ENCODE assay signal across 1 cellular context in the genomic region with DNA sequence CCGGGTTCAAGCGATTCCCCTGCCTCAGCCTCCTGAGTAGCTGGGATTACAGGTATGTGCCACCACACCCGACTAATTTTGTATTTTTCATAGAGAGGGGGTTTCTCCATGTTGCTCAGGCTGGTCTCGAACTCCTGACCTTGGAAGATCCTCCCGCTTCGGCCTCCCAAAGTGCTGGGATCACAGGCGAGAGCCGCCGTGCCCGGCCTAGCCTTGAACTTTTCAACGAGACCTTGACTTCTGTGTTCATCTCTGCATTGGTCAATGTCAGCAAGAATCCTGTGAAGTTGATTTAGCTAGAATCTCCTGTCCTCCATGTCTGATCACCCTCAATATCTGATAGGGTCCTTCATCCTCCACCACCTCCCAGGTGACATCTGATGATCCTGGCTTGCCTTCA.
TF ChIP-seq lines count a peak whose summit lies in the region.

No MANE protein-coding gene starts in this region.

TF ChIP-seq in HepG2, 621 proteins besides CTCF, POLR2A, EP300 and RAD21:
- TF ChIP-seq, protein P1, sequence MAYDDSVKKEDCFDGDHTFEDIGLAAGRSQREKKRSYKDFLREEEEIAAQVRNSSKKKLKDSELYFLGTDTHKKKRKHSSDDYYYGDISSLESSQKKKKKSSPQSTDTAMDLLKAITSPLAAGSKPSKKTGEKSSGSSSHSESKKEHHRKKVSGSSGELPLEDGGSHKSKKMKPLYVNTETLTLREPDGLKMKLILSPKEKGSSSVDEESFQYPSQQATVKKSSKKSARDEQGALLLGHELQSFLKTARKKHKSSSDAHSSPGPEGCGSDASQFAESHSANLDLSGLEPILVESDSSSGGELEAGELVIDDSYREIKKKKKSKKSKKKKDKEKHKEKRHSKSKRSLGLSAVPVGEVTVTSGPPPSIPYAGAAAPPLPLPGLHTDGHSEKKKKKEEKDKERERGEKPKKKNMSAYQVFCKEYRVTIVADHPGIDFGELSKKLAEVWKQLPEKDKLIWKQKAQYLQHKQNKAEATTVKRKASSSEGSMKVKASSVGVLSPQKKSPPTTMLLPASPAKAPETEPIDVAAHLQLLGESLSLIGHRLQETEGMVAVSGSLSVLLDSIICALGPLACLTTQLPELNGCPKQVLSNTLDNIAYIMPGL (CRISPR knock-in tag; IDR thresholded peaks at IDR 0.05; ENCODE audit: borderline replicate concordance in 1 of 2, low read depth in 1 of 2): no peak
- TF ChIP-seq RARA (CRISPR knock-in tag; IDR thresholded peaks at IDR 0.05) (peak; percentile 75), GLI4 (CRISPR knock-in tag; IDR thresholded peaks at IDR 0.05; ENCODE audit: borderline replicate concordance) (no peak), RNF2 (conservative IDR thresholded peaks at IDR 0.05; ENCODE audit: low read depth) (no peak), SAFB2 (CRISPR knock-in tag; IDR thresholded peaks at IDR 0.05; ENCODE audit: borderline replicate concordance, low read depth) (no peak), ZNF670 (CRISPR knock-in tag; IDR thresholded peaks at IDR 0.05; ENCODE audit: borderline replicate concordance) (no peak), RXRA (CRISPR knock-in tag; IDR thresholded peaks at IDR 0.05) (peak; percentile 57; the same call in 1 of the 2 replicates), ZNF543 (CRISPR knock-in tag; IDR thresholded peaks at IDR 0.05) (no peak), CEBPG (CRISPR knock-in tag; IDR thresholded peaks at IDR 0.05) (no peak), SSRP1 (CRISPR knock-in tag; IDR thresholded peaks at IDR 0.05) (no peak), GATA4 (IDR thresholded peaks at IDR 0.05; ENCODE audit: borderline replicate concordance, low read depth) (no peak), ZNF3 (CRISPR knock-in tag; IDR thresholded peaks at IDR 0.05) (no peak), ZNF101 (CRISPR knock-in tag; IDR thresholded peaks at IDR 0.05; ENCODE audit: borderline replicate concordance, low read depth) (no peak), TBL1XR1 (IDR thresholded peaks at IDR 0.05; ENCODE audit: borderline replicate concordance, low read length, partially characterized antibody) (no peak), AGO1 (IDR thresholded peaks at IDR 0.05; ENCODE audit: low read depth, low read length, poor library complexity, severe bottlenecking) (no peak), ATAD3A (CRISPR knock-in tag; IDR thresholded peaks at IDR 0.05) (no peak), SMAD3 (CRISPR knock-in tag; IDR thresholded peaks at IDR 0.05) (no peak), RFXANK (CRISPR knock-in tag; IDR thresholded peaks at IDR 0.05) (no peak), NBN (conservative IDR thresholded peaks at IDR 0.05) (no peak)
- TF ChIP-seq, protein P2, sequence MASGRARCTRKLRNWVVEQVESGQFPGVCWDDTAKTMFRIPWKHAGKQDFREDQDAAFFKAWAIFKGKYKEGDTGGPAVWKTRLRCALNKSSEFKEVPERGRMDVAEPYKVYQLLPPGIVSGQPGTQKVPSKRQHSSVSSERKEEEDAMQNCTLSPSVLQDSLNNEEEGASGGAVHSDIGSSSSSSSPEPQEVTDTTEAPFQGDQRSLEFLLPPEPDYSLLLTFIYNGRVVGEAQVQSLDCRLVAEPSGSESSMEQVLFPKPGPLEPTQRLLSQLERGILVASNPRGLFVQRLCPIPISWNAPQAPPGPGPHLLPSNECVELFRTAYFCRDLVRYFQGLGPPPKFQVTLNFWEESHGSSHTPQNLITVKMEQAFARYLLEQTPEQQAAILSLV (CRISPR knock-in tag; IDR thresholded peaks at IDR 0.05; ENCODE audit: borderline replicate concordance): no peak
- TF ChIP-seq, protein P3, sequence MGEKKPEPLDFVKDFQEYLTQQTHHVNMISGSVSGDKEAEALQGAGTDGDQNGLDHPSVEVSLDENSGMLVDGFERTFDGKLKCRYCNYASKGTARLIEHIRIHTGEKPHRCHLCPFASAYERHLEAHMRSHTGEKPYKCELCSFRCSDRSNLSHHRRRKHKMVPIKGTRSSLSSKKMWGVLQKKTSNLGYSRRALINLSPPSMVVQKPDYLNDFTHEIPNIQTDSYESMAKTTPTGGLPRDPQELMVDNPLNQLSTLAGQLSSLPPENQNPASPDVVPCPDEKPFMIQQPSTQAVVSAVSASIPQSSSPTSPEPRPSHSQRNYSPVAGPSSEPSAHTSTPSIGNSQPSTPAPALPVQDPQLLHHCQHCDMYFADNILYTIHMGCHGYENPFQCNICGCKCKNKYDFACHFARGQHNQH (CRISPR knock-in tag; IDR thresholded peaks at IDR 0.05): no peak
- TF ChIP-seq, protein P4, sequence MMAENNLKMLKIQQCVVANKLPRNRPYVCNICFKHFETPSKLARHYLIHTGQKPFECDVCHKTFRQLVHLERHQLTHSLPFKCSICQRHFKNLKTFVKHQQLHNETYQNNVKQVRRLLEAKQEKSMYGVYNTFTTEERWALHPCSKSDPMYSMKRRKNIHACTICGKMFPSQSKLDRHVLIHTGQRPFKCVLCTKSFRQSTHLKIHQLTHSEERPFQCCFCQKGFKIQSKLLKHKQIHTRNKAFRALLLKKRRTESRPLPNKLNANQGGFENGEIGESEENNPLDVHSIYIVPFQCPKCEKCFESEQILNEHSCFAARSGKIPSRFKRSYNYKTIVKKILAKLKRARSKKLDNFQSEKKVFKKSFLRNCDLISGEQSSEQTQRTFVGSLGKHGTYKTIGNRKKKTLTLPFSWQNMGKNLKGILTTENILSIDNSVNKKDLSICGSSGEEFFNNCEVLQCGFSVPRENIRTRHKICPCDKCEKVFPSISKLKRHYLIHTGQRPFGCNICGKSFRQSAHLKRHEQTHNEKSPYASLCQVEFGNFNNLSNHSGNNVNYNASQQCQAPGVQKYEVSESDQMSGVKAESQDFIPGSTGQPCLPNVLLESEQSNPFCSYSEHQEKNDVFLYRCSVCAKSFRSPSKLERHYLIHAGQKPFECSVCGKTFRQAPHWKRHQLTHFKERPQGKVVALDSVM (CRISPR knock-in tag; IDR thresholded peaks at IDR 0.05): peak; percentile 38; the same call in 1 of the 2 replicates
- TF ChIP-seq, protein P5, sequence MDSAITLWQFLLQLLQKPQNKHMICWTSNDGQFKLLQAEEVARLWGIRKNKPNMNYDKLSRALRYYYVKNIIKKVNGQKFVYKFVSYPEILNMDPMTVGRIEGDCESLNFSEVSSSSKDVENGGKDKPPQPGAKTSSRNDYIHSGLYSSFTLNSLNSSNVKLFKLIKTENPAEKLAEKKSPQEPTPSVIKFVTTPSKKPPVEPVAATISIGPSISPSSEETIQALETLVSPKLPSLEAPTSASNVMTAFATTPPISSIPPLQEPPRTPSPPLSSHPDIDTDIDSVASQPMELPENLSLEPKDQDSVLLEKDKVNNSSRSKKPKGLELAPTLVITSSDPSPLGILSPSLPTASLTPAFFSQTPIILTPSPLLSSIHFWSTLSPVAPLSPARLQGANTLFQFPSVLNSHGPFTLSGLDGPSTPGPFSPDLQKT (CRISPR knock-in tag; IDR thresholded peaks at IDR 0.05; ENCODE audit: borderline replicate concordance): no peak
- TF ChIP-seq, protein P6, sequence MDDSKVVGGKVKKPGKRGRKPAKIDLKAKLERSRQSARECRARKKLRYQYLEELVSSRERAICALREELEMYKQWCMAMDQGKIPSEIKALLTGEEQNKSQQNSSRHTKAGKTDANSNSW (CRISPR knock-in tag; IDR thresholded peaks at IDR 0.05; ENCODE audit: borderline replicate concordance): no peak
- TF ChIP-seq, protein P7, sequence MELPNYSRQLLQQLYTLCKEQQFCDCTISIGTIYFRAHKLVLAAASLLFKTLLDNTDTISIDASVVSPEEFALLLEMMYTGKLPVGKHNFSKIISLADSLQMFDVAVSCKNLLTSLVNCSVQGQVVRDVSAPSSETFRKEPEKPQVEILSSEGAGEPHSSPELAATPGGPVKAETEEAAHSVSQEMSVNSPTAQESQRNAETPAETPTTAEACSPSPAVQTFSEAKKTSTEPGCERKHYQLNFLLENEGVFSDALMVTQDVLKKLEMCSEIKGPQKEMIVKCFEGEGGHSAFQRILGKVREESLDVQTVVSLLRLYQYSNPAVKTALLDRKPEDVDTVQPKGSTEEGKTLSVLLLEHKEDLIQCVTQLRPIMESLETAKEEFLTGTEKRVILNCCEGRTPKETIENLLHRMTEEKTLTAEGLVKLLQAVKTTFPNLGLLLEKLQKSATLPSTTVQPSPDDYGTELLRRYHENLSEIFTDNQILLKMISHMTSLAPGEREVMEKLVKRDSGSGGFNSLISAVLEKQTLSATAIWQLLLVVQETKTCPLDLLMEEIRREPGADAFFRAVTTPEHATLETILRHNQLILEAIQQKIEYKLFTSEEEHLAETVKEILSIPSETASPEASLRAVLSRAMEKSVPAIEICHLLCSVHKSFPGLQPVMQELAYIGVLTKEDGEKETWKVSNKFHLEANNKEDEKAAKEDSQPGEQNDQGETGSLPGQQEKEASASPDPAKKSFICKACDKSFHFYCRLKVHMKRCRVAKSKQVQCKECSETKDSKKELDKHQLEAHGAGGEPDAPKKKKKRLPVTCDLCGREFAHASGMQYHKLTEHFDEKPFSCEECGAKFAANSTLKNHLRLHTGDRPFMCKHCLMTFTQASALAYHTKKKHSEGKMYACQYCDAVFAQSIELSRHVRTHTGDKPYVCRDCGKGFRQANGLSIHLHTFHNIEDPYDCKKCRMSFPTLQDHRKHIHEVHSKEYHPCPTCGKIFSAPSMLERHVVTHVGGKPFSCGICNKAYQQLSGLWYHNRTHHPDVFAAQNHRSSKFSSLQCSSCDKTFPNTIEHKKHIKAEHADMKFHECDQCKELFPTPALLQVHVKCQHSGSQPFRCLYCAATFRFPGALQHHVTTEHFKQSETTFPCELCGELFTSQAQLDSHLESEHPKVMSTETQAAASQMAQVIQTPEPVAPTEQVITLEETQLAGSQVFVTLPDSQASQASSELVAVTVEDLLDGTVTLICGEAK (IDR thresholded peaks at IDR 0.05): no peak
- TF ChIP-seq, protein P7 (CRISPR knock-in tag; IDR thresholded peaks at IDR 0.05): no peak
